ENCODE assay signal across 1 cellular context in the genomic region with DNA sequence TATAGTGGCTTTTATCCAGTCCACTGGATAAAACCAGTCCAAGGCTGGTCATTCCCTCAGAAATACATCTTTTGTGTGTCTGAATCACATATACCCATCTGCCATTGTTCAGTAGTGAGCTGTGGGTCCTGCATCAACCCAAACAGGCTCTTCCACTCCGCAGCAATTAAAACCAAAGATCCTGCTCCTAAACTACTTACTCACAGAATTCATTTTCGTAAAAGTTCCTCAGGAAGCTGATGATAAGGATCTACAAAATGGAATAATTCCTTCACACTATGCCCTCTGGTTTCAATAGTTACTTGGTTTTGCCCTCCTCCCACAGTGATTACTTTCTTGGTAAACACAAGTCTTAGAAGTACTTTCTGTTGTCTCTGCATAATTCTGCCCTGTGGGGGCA.
TF ChIP-seq lines count a peak whose summit lies in the region.

No MANE protein-coding gene starts in this region.

TF ChIP-seq in GM23338, 12 proteins besides CTCF, POLR2A, EP300 and RAD21:
- TF ChIP-seq STAT1 (IDR thresholded peaks at IDR 0.05; ENCODE audit: unreplicated experiment) (no peak), CREB1 (CRISPR knock-in tag; IDR thresholded peaks at IDR 0.05; ENCODE audit: low read depth) (no peak), EZH2 (IDR thresholded peaks at IDR 0.05; ENCODE audit: low read depth, unreplicated experiment) (no peak), JUNB (IDR thresholded peaks at IDR 0.05; ENCODE audit: unreplicated experiment) (no peak), EZH2phosphoT487 (IDR thresholded peaks at IDR 0.05; ENCODE audit: unreplicated experiment) (no peak), ZNF331 (CRISPR knock-in tag; IDR thresholded peaks at IDR 0.05; ENCODE audit: low read depth) (no peak), NANOG (IDR thresholded peaks at IDR 0.05; ENCODE audit: borderline replicate concordance) (no peak), ZNF114 (CRISPR knock-in tag; IDR thresholded peaks at IDR 0.05) (no peak), POLR2AphosphoS5 (IDR thresholded peaks at IDR 0.05; ENCODE audit: low read depth) (no peak)
- TF ChIP-seq, protein P1, sequence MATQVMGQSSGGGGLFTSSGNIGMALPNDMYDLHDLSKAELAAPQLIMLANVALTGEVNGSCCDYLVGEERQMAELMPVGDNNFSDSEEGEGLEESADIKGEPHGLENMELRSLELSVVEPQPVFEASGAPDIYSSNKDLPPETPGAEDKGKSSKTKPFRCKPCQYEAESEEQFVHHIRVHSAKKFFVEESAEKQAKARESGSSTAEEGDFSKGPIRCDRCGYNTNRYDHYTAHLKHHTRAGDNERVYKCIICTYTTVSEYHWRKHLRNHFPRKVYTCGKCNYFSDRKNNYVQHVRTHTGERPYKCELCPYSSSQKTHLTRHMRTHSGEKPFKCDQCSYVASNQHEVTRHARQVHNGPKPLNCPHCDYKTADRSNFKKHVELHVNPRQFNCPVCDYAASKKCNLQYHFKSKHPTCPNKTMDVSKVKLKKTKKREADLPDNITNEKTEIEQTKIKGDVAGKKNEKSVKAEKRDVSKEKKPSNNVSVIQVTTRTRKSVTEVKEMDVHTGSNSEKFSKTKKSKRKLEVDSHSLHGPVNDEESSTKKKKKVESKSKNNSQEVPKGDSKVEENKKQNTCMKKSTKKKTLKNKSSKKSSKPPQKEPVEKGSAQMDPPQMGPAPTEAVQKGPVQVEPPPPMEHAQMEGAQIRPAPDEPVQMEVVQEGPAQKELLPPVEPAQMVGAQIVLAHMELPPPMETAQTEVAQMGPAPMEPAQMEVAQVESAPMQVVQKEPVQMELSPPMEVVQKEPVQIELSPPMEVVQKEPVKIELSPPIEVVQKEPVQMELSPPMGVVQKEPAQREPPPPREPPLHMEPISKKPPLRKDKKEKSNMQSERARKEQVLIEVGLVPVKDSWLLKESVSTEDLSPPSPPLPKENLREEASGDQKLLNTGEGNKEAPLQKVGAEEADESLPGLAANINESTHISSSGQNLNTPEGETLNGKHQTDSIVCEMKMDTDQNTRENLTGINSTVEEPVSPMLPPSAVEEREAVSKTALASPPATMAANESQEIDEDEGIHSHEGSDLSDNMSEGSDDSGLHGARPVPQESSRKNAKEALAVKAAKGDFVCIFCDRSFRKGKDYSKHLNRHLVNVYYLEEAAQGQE (IDR thresholded peaks at IDR 0.05; ENCODE audit: unreplicated experiment): no peak
- TF ChIP-seq, protein P2, sequence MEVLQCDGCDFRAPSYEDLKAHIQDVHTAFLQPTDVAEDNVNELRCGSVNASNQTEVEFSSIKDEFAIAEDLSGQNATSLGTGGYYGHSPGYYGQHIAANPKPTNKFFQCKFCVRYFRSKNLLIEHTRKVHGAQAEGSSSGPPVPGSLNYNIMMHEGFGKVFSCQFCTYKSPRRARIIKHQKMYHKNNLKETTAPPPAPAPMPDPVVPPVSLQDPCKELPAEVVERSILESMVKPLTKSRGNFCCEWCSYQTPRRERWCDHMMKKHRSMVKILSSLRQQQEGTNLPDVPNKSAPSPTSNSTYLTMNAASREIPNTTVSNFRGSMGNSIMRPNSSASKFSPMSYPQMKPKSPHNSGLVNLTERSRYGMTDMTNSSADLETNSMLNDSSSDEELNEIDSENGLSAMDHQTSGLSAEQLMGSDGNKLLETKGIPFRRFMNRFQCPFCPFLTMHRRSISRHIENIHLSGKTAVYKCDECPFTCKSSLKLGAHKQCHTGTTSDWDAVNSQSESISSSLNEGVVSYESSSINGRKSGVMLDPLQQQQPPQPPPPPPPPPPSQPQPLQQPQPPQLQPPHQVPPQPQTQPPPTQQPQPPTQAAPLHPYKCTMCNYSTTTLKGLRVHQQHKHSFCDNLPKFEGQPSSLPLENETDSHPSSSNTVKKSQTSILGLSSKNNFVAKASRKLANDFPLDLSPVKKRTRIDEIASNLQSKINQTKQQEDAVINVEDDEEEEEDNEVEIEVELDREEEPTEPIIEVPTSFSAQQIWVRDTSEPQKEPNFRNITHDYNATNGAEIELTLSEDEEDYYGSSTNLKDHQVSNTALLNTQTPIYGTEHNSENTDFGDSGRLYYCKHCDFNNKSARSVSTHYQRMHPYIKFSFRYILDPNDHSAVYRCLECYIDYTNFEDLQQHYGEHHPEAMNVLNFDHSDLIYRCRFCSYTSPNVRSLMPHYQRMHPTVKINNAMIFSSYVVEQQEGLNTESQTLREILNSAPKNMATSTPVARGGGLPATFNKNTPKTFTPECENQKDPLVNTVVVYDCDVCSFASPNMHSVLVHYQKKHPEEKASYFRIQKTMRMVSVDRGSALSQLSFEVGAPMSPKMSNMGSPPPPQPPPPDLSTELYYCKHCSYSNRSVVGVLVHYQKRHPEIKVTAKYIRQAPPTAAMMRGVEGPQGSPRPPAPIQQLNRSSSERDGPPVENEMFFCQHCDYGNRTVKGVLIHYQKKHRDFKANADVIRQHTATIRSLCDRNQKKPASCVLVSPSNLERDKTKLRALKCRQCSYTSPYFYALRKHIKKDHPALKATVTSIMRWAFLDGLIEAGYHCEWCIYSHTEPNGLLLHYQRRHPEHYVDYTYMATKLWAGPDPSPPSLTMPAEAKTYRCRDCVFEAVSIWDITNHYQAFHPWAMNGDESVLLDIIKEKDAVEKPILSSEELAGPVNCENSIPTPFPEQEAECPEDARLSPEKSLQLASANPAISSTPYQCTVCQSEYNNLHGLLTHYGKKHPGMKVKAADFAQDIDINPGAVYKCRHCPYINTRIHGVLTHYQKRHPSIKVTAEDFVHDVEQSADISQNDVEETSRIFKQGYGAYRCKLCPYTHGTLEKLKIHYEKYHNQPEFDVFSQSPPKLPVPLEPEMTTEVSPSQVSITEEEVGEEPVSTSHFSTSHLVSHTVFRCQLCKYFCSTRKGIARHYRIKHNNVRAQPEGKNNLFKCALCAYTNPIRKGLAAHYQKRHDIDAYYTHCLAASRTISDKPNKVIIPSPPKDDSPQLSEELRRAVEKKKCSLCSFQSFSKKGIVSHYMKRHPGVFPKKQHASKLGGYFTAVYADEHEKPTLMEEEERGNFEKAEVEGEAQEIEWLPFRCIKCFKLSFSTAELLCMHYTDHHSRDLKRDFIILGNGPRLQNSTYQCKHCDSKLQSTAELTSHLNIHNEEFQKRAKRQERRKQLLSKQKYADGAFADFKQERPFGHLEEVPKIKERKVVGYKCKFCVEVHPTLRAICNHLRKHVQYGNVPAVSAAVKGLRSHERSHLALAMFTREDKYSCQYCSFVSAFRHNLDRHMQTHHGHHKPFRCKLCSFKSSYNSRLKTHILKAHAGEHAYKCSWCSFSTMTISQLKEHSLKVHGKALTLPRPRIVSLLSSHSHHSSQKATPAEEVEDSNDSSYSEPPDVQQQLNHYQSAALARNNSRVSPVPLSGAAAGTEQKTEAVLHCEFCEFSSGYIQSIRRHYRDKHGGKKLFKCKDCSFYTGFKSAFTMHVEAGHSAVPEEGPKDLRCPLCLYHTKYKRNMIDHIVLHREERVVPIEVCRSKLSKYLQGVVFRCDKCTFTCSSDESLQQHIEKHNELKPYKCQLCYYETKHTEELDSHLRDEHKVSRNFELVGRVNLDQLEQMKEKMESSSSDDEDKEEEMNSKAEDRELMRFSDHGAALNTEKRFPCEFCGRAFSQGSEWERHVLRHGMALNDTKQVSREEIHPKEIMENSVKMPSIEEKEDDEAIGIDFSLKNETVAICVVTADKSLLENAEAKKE (CRISPR knock-in tag; IDR thresholded peaks at IDR 0.05): no peak
- TF ChIP-seq, protein P3, sequence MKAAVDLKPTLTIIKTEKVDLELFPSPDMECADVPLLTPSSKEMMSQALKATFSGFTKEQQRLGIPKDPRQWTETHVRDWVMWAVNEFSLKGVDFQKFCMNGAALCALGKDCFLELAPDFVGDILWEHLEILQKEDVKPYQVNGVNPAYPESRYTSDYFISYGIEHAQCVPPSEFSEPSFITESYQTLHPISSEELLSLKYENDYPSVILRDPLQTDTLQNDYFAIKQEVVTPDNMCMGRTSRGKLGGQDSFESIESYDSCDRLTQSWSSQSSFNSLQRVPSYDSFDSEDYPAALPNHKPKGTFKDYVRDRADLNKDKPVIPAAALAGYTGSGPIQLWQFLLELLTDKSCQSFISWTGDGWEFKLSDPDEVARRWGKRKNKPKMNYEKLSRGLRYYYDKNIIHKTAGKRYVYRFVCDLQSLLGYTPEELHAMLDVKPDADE (IDR thresholded peaks at IDR 0.05): no peak
TF ChIP-seq in GM23338: peak in this region for 0.
